Comparison of ENCODE assay signal across 8 cellular contexts in genomic region chr13:39616087-39616694, GRCh38. TPM values are rescaled to one million over a fixed set of nuclear protein-coding genes. Genes with fewer than 3 reads are reported as not detected.
DNase-seq lines count a peak whose midpoint lies in the region; ATAC-seq, FAIRE-seq and TF ChIP-seq lines count a peak whose summit lies in the region.

No MANE protein-coding gene starts in this region.

- no peaks in the 10 kb centered on the region for H4K20me1 ChIP-seq in neural cell (ENCODE audit: insufficient read depth)

- ATAC-seq in A549: peak in 1 of 2 experiments; percentile 83; a peak in 3 of 6 replicates
- ATAC-seq in HG03103 (IDR thresholded peaks at IDR 0.05; ENCODE audit: low read depth, unreplicated experiment): peak; percentile 74
- ATAC-seq in GM18861 (IDR thresholded peaks at IDR 0.05; ENCODE audit: unreplicated experiment): no peak

- CTCF ChIA-PET in A549 (lab: Yijun Ruan, JAX): interaction anchor here (0.6 to 1.5 kb wide), 24 partner anchors 9 to 588 kb away, joined by 3 to 13 read pairs (median 4); partner anchors contain the start of gene LHFPL6
- CTCF ChIA-PET in activated CD4-positive, alpha-beta T cell treated with anti-CD3 and anti-CD28 coated beads, Interleukin-2, amount 10 ng/mL, durations not matched to agents 7 days and 5 days (lab: Charles Lee): interaction anchor here (0.6 to 1.6 kb wide), 8 partner anchors 9 to 578 kb away, joined by 3 to 5 read pairs (median 4); partner anchors contain the start of genes COG6, NHLRC3 and PROSER1

- no peaks in the 10 kb centered on the region for H3F3A ChIP-seq in neural cell (ENCODE audit: insufficient read depth, low read length, poor library complexity, severe bottlenecking)

- H3K27me3 Mint-ChIP-seq in activated CD4-positive, alpha-beta T cell treated with anti-CD3 and anti-CD28 coated beads, Interleukin-2, amount 10 ng/mL, durations not matched to agents 7 days and 5 days: peaks cover 11% of the 10 kb centered on the region

- no peaks in the 10 kb centered on the region for H3K4me1 ChIP-seq in A549

- no peaks in the 10 kb centered on the region for H3K9me3 ChIP-seq in A549
- H3K9me3 ChIP-seq in neural cell (ENCODE audit: low read length): no peaks in the 10 kb centered on the region

- no peak overlapping the region for H3K27ac ChIP-seq in A549
- no peak overlapping the region for H3K27ac ChIP-seq in neural cell (ENCODE audit: low read length)

- H3K79me2 ChIP-seq in neural cell (replicated peaks; ENCODE audit: insufficient read depth, low read length): no peaks in the 10 kb centered on the region

- FAIRE-seq in A549 (lab: Jason Lieb, UNC): no peak

- no peak for TF ChIP-seq POLR2A in A549 (IDR thresholded peaks at IDR 0.05; ENCODE audit: low read length)

- H3K9ac ChIP-seq in neural cell (ENCODE audit: low read length): no peak overlapping the region

- H3K4me3 Mint-ChIP-seq in activated CD4-positive, alpha-beta T cell treated with anti-CD3 and anti-CD28 coated beads, Interleukin-2, amount 10 ng/mL, durations not matched to agents 7 days and 5 days: no peak overlapping the region

- TF ChIP-seq RAD21 in A549 (conservative IDR thresholded peaks at IDR 0.05 in 1 of 2, IDR thresholded peaks at IDR 0.05 in 1 of 2): peak; percentile 64 to 74
- peak; percentile 86 for TF ChIP-seq RAD21 in neural cell (conservative IDR thresholded peaks at IDR 0.05)

- no peaks in the 10 kb centered on the region for H3K9me3 Mint-ChIP-seq in activated CD4-positive, alpha-beta T cell treated with anti-CD3 and anti-CD28 coated beads, Interleukin-2, amount 10 ng/mL, durations not matched to agents 7 days and 5 days

- H3K36me3 Mint-ChIP-seq in activated CD4-positive, alpha-beta T cell treated with anti-CD3 and anti-CD28 coated beads, Interleukin-2, amount 10 ng/mL, durations not matched to agents 7 days and 5 days (ENCODE audit: low read depth): no peaks in the 10 kb centered on the region

- TF ChIP-seq CTCF in A549 (IDR thresholded peaks at IDR 0.05) (peak; percentile 72), GM12873 (IDR thresholded peaks at IDR 0.05; ENCODE audit: insufficient read depth, low read depth, low read length, missing control alignments) (peak; percentile 93), fibroblast of pulmonary artery (IDR thresholded peaks at IDR 0.05; ENCODE audit: low read length, missing control alignments) (peak; percentile 99), neural cell (IDR thresholded peaks at IDR 0.05; ENCODE audit: poor library complexity, severe bottlenecking) (peak; percentile 82)

- 16% methylated on average over 10 of the region's 10 CpGs for WGBS in A549 (ENCODE audit: missing lambda C conversion rate)

- no peaks in the 10 kb centered on the region for H3K27me3 ChIP-seq in neural cell (ENCODE audit: insufficient read depth, low read depth, low read length)

- H3K4me2 ChIP-seq in A549: no peak overlapping the region
- H3K4me2 ChIP-seq in neural cell (ENCODE audit: low read length): no peak overlapping the region

- TF ChIP-seq EP300 in A549 (IDR thresholded peaks at IDR 0.05) (no peak), neural cell (conservative IDR thresholded peaks at IDR 0.05; ENCODE audit: poor library complexity, severe bottlenecking) (no peak)

- no peak overlapping the region for H3K27ac Mint-ChIP-seq in activated CD4-positive, alpha-beta T cell treated with anti-CD3 and anti-CD28 coated beads, Interleukin-2, amount 10 ng/mL, durations not matched to agents 7 days and 5 days

- no peak overlapping the region for H3K4me3 ChIP-seq in A549
- H3K4me3 ChIP-seq in fibroblast of pulmonary artery (replicated peaks; ENCODE audit: low read depth, low read length): no peak overlapping the region
- H3K4me3 ChIP-seq in neural cell (ENCODE audit: low read length): no peak overlapping the region

- H2AFZ ChIP-seq in neural cell (ENCODE audit: low read depth, low read length): no peak overlapping the region

- H3K36me3 ChIP-seq in neural cell (ENCODE audit: insufficient read depth, low read length): no peaks in the 10 kb centered on the region

- H3K9me2 ChIP-seq in neural cell (ENCODE audit: insufficient read depth, low read length): no peaks in the 10 kb centered on the region

- POLR2A ChIA-PET in A549 (lab: Yijun Ruan, JAX): interaction anchor here (1.1 kb wide), 1 partner anchor 13 kb away, joined by 4 read pairs; the partner anchor contains the start of gene LHFPL6
- POLR2A ChIA-PET in activated CD4-positive, alpha-beta T cell treated with anti-CD3 and anti-CD28 coated beads, Interleukin-2, amount 10 ng/mL, durations not matched to agents 7 days and 5 days (lab: Charles Lee): interaction anchor here (0.5 kb wide), 1 partner anchor 35 kb away, joined by 5 read pairs; no protein-coding TSS in a partner anchor

- H3K4me1 Mint-ChIP-seq in activated CD4-positive, alpha-beta T cell treated with anti-CD3 and anti-CD28 coated beads, Interleukin-2, amount 10 ng/mL, durations not matched to agents 7 days and 5 days: no peaks in the 10 kb centered on the region

- peak; percentile 53 to 54 for DNase-seq in A549 (ENCODE audit: low read depth in 1 of 2, low spot score in 1 of 2)
- DNase-seq in NCI-H460 (ENCODE audit: extremely low read depth, low read depth): peak; percentile 54
- peak; percentile 51 for DNase-seq in activated CD4-positive, alpha-beta T cell treated with anti-CD3 and anti-CD28 coated beads, Interleukin-2, amount 10 ng/mL, durations not matched to agents 7 days and 5 days
- peak; percentile 85 for DNase-seq in fibroblast of pulmonary artery (ENCODE audit: low read depth)

TF ChIP-seq in A549, 52 proteins besides CTCF, POLR2A, EP300 and RAD21:
- TF ChIP-seq SMC3 (IDR thresholded peaks at IDR 0.05) (peak; percentile 73), HOXB5 (CRISPR knock-in tag; IDR thresholded peaks at IDR 0.05) (no peak), POLR2AphosphoS2 (conservative IDR thresholded peaks at IDR 0.05; ENCODE audit: low read length) (no peak)

TF ChIP-seq in neural cell, 6 proteins besides CTCF, POLR2A, EP300 and RAD21:
- TF ChIP-seq SMC3 (conservative IDR thresholded peaks at IDR 0.05; ENCODE audit: poor library complexity) (peak; percentile 92), TAF1 (IDR thresholded peaks at IDR 0.05; ENCODE audit: low read depth) (no peak)

RNA-seq across cellular contexts. Expression of gene LHFPL6, which starts 13.2 kb away (rescaled TPM):
- polyA plus RNA-seq in A549 (2011; rRNA removed): 1.6 and 1.7 TPM in 2 replicates
- polyA plus RNA-seq in A549 (2012; cell fraction: cytosol; rRNA removed): 1.8 and 2.2 TPM in 2 replicates
- 0.85 and 1.3 TPM in 2 replicates for polyA plus RNA-seq in A549 (2012; cell fraction: nucleus; rRNA removed)
- 5.4 to 6.3 TPM (median 5.7 TPM) in 3 replicates for polyA plus RNA-seq in A549 (2017; fragmentation: RNase III; extraction: RNeasy Plus Mini Kit Qiagen cat#74134 plus additional on column Dnase treatment)
- 1.5 and 1.7 TPM in 2 replicates for polyA minus RNA-seq in A549 (2011; rRNA and poly(A)+ RNA removed)
- 18.3 and 19.4 TPM in 2 replicates for total RNA-seq in NCI-H460 (2014; rRNA removed; shearing (Covaris generic))
- 5.1 and 6.6 TPM in 2 replicates for polyA plus RNA-seq in NCI-H460 (2014; cell fraction: nucleus; rRNA removed)
- under 1 TPM; 0.12 to 0.25 TPM for total RNA-seq in activated CD4-positive, alpha-beta T cell treated with anti-CD3 and anti-CD28 coated beads, Interleukin-2, amount 10 ng/mL, durations not matched to agents 7 days and 5 days
- polyA plus RNA-seq in neural cell: 36.3 and 38.7 TPM in 2 replicates
- polyA minus RNA-seq in neural cell: 26.1 and 30.8 TPM in 2 replicates

RNA-seq across cellular contexts. Expression of gene COG6, which starts 39.3 kb away (rescaled TPM):
- polyA plus RNA-seq in A549 (2011; rRNA removed) (18.8 and 22.0 TPM in 2 replicates), A549 (2017; fragmentation: RNase III; extraction: RNeasy Plus Mini Kit Qiagen cat#74134 plus additional on column Dnase treatment) (7.9 to 8.9 TPM (median 8.8 TPM) in 3 replicates), neural cell (23.1 and 27.3 TPM in 2 replicates)
- polyA plus RNA-seq in A549 (2012; cell fraction: cytosol; rRNA removed): 3.8 and 4.2 TPM in 2 replicates
- polyA plus RNA-seq in A549 (2012; cell fraction: nucleus; rRNA removed): 2.0 and 4.9 TPM in 2 replicates
- polyA minus RNA-seq in A549 (2011; rRNA and poly(A)+ RNA removed): 6.9 TPM in 2 replicates
- total RNA-seq in NCI-H460 (2014; rRNA removed; shearing (Covaris generic)): 14.6 and 14.9 TPM in 2 replicates
- polyA plus RNA-seq in NCI-H460 (2014; cell fraction: nucleus; rRNA removed): 11.2 and 19.6 TPM in 2 replicates
- total RNA-seq in activated CD4-positive, alpha-beta T cell treated with anti-CD3 and anti-CD28 coated beads, Interleukin-2, amount 10 ng/mL, durations not matched to agents 7 days and 5 days: 10 to 100 TPM; 26.5 TPM
- polyA minus RNA-seq in neural cell: 63.8 and 91.9 TPM in 2 replicates

Comparison
In these comparisons a context has a peak if more than half of its experiments do, and no peak if none do; other contexts are left out.
1. RNA of gene LHFPL6, which starts 13.2 kb away (total RNA-seq): 18.3 to 19.4 TPM in NCI-H460; 0.12 to 0.25 TPM in activated CD4-positive, alpha-beta T cell treated with anti-CD3 and anti-CD28 coated beads, Interleukin-2, amount 10 ng/mL, durations not matched to agents 7 days and 5 days; every median in the first group is over 10 times any median in the second.
2. Peak in every context shown above with its lines, with median percentiles within 50 percentile points of each other: DNase-seq and CTCF ChIP-seq.